12 cellular contexts compared by ENCODE assay signal in the genomic region with DNA sequence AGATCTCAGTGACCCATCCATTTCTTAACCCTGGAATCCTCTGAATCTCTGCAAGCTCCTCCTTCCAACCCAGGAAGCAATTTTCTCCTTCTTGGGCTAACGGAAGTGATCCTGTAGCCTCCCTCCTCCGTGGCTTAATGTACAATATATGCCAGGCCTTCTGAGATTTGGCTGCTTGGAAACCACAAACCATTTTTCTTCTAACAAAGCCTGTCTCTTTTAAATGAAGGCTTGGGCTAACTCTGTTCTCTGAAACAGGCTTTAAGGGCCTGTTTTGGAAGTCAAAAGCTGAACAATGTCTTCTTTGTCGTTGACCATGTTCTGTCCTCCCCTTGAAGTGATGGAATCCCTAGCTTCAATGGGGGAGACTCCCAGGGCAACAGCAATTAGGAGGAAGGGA. TPM values are rescaled to one million over a fixed set of nuclear protein-coding genes. Genes with fewer than 3 reads are reported as not detected.
DNase-seq lines count a peak whose midpoint lies in the region; ATAC-seq and TF ChIP-seq lines count a peak whose summit lies in the region.
"Had no signal": no experiment of that assay in that cellular context is flagged by ENCODE, and none has a peak within 500 bp of the region (broad histone marks: within the 10 kb centered on the region; RNA-seq: fewer than 3 reads in every experiment).

No MANE protein-coding gene starts in this region.

- DNase-seq in activated T-cell treated with anti-CD3 and anti-CD28 coated beads, Interleukin-2, amount 50 U/mL, for 72 hours = no peak
- no peak for DNase-seq in activated T-cell treated with anti-CD3 and anti-CD28 coated beads, Interleukin-2, amount 50 U/mL, for 1 hour
- no peak for DNase-seq in activated naive CD8-positive, alpha-beta T cell treated with anti-CD3 and anti-CD28 coated beads, Interleukin-2, amount 10 ng/mL, durations not matched to agents 7 days and 5 days
- DNase-seq in immature natural killer cell (no peak), psoas muscle (no peak), A673 (ENCODE audit: low spot score) (no peak)
- DNase-seq: NCI-H187 treated with DMSO at 0.1 percent for 48 hours, NCI-H748 treated with DMSO at 0.1 percent for 48 hours, testis had no signal

- TF ChIP-seq CTCF in psoas muscle (IDR thresholded peaks at IDR 0.05) (no peak), A673 (conservative IDR thresholded peaks at IDR 0.05; ENCODE audit: low read depth, low read length) (no peak)

- no peak for ATAC-seq in activated T-cell treated with anti-CD3 and anti-CD28 coated beads, Interleukin-2, amount 50 U/mL, for 72 hours (replicated peaks in 1 of 2)
- peak; percentile 21 for ATAC-seq in activated naive CD8-positive, alpha-beta T cell treated with anti-CD3 and anti-CD28 coated beads, Interleukin-2, amount 10 ng/mL, durations not matched to agents 7 days and 5 days (ENCODE audit: low read depth)
- ATAC-seq in HG03175 (IDR thresholded peaks at IDR 0.05; ENCODE audit: unreplicated experiment) (no peak), psoas muscle (no peak)
- ATAC-seq: left lobe of liver had no signal

- CTCF ChIA-PET in A673 (lab: Charles Lee) = no interaction called here

- H3K4me3 Mint-ChIP-seq in activated T-cell treated with anti-CD3 and anti-CD28 coated beads, Interleukin-2, amount 50 U/mL, for 72 hours = peak overlapping the region; percentile 72 to 85
- H3K4me3 Mint-ChIP-seq in activated naive CD8-positive, alpha-beta T cell treated with anti-CD3 and anti-CD28 coated beads, Interleukin-2, amount 10 ng/mL, durations not matched to agents 7 days and 5 days = peak overlapping the region; percentile 4
- H3K4me3 Mint-ChIP-seq in immature natural killer cell = peak overlapping the region; percentile 20 to 49 (median 34)

- intact Hi-C loops in psoas muscle (cut with DNase I) = no loop called here
- intact Hi-C loops in A673 (cut with micrococcal nuclease; ENCODE audit: unreplicated experiment) = no loop called here

- H3K9me3 ChIP-seq in stomach smooth muscle (ENCODE audit: control insufficient read depth in 2 of 2, low read length in 2 of 2) (no peaks in the 10 kb centered on the region), psoas muscle (no peaks in the 10 kb centered on the region), A673 (ENCODE audit: low read depth, low read length, poor library complexity, severe bottlenecking) (no peaks in the 10 kb centered on the region)
- H3K9me3 ChIP-seq: testis had no signal

- POLR2A ChIA-PET in activated naive CD8-positive, alpha-beta T cell treated with anti-CD3 and anti-CD28 coated beads, Interleukin-2, amount 10 ng/mL, durations not matched to agents 7 days and 5 days (lab: Charles Lee) = interaction anchor here (1.2 kb wide), 1 partner anchor 15 kb away, joined by 4 read pairs; no protein-coding TSS in a partner anchor
- POLR2A ChIA-PET in A673 (lab: Charles Lee; ENCODE audit: low non-redundant PET) = no interaction called here

- no peaks in the 10 kb centered on the region for H3K9me3 Mint-ChIP-seq in activated T-cell treated with anti-CD3 and anti-CD28 coated beads, Interleukin-2, amount 50 U/mL, for 72 hours
- peaks cover 2% of the 10 kb centered on the region for H3K9me3 Mint-ChIP-seq in activated naive CD8-positive, alpha-beta T cell treated with anti-CD3 and anti-CD28 coated beads, Interleukin-2, amount 10 ng/mL, durations not matched to agents 7 days and 5 days
- H3K9me3 Mint-ChIP-seq in immature natural killer cell = no peaks in the 10 kb centered on the region

- WGBS in psoas muscle, 3 donors = 46 to 57% (median 47%) methylated on average over 3 of the region's 3 CpGs

- no peaks in the 10 kb centered on the region for H3K27me3 ChIP-seq in stomach smooth muscle (ENCODE audit: control insufficient read depth in 1 of 2, insufficient read depth in 2 of 2, low read length in 2 of 2)
- no peaks in the 10 kb centered on the region for H3K27me3 ChIP-seq in psoas muscle (ENCODE audit: insufficient read depth in 3 of 3, low read length in 2 of 3)
- no peaks in the 10 kb centered on the region for H3K27me3 ChIP-seq in A673 (replicated peaks; ENCODE audit: insufficient read depth, low read depth, low read length, poor library complexity)
- H3K27me3 ChIP-seq: testis had no signal

- H3K9ac ChIP-seq in stomach smooth muscle (ENCODE audit: low read length in 2 of 2) = no peak overlapping the region

- H3K4me1 Mint-ChIP-seq in activated T-cell treated with anti-CD3 and anti-CD28 coated beads, Interleukin-2, amount 50 U/mL, for 72 hours (ENCODE audit: low read depth) = peaks cover 98% of the 10 kb centered on the region
- peaks cover 65% of the 10 kb centered on the region for H3K4me1 Mint-ChIP-seq in activated naive CD8-positive, alpha-beta T cell treated with anti-CD3 and anti-CD28 coated beads, Interleukin-2, amount 10 ng/mL, durations not matched to agents 7 days and 5 days
- H3K4me1 Mint-ChIP-seq in immature natural killer cell = peaks cover 0 to 95% of the 10 kb centered on the region in 2 donors

- peaks cover 5 to 15% of the 10 kb centered on the region in 2 donors for H3K36me3 Mint-ChIP-seq in activated T-cell treated with anti-CD3 and anti-CD28 coated beads, Interleukin-2, amount 50 U/mL, for 72 hours (ENCODE audit: insufficient read depth in 2 of 2)
- H3K36me3 Mint-ChIP-seq in activated naive CD8-positive, alpha-beta T cell treated with anti-CD3 and anti-CD28 coated beads, Interleukin-2, amount 10 ng/mL, durations not matched to agents 7 days and 5 days = peaks cover 32% of the 10 kb centered on the region
- H3K36me3 Mint-ChIP-seq in immature natural killer cell = peaks cover 0 to 3% (median 0%) of the 10 kb centered on the region in 3 donors

- no peaks in the 10 kb centered on the region for H3K27me3 Mint-ChIP-seq in activated T-cell treated with anti-CD3 and anti-CD28 coated beads, Interleukin-2, amount 50 U/mL, for 72 hours (ENCODE audit: low read depth)
- no peaks in the 10 kb centered on the region for H3K27me3 Mint-ChIP-seq in activated naive CD8-positive, alpha-beta T cell treated with anti-CD3 and anti-CD28 coated beads, Interleukin-2, amount 10 ng/mL, durations not matched to agents 7 days and 5 days
- H3K27me3 Mint-ChIP-seq in immature natural killer cell (ENCODE audit: low read depth in 3 of 3) = peaks cover 0 to 10% (median 8%) of the 10 kb centered on the region in 3 donors

- H3K4me3 ChIP-seq in stomach smooth muscle (ENCODE audit: low read length in 2 of 2) = no peak overlapping the region
- no peak overlapping the region for H3K4me3 ChIP-seq in psoas muscle
- H3K4me3 ChIP-seq in A673 (ENCODE audit: low read depth, low read length, poor library complexity, severe bottlenecking) = no peak overlapping the region
- H3K4me3 ChIP-seq: testis had no signal

- BruUV-seq in A673 (replicated peaks; lab: Mats Ljungman, UMichigan) = no TSS peak

- H3K36me3 ChIP-seq in stomach smooth muscle (ENCODE audit: control insufficient read depth in 2 of 2, insufficient read depth in 2 of 2, low read length in 2 of 2) = no peaks in the 10 kb centered on the region
- H3K36me3 ChIP-seq in psoas muscle (ENCODE audit: insufficient read depth in 1 of 2, low read depth in 1 of 2) = no peaks in the 10 kb centered on the region
- no peaks in the 10 kb centered on the region for H3K36me3 ChIP-seq in A673 (ENCODE audit: insufficient read depth, low read length, poor library complexity, severe bottlenecking)

- H3K27ac ChIP-seq in stomach smooth muscle (ENCODE audit: low read length) = peak overlapping the region; percentile 1
- H3K27ac ChIP-seq in psoas muscle = no peak overlapping the region
- H3K27ac ChIP-seq in A673 (ENCODE audit: low read depth, low read length, poor library complexity, severe bottlenecking) = no peak overlapping the region

- H3K27ac Mint-ChIP-seq in activated T-cell treated with anti-CD3 and anti-CD28 coated beads, Interleukin-2, amount 50 U/mL, for 72 hours = peak overlapping the region; percentile 92
- H3K27ac Mint-ChIP-seq in activated naive CD8-positive, alpha-beta T cell treated with anti-CD3 and anti-CD28 coated beads, Interleukin-2, amount 10 ng/mL, durations not matched to agents 7 days and 5 days = peak overlapping the region; percentile 64
- peak overlapping the region; percentile 60 to 84 (median 70) for H3K27ac Mint-ChIP-seq in immature natural killer cell

- H3K4me1 ChIP-seq in stomach smooth muscle (ENCODE audit: control insufficient read depth, insufficient read depth, low read length) = no peaks in the 10 kb centered on the region
- H3K4me1 ChIP-seq in psoas muscle = no peaks in the 10 kb centered on the region
- no peaks in the 10 kb centered on the region for H3K4me1 ChIP-seq in A673 (ENCODE audit: insufficient read depth, low read length, poor library complexity, severe bottlenecking)
- H3K4me1 ChIP-seq: testis had no signal

RNA-seq across cellular contexts. Expression of a gene that starts 14.9 kb away (rescaled TPM):
- 100 to 1,000 TPM; 504 to 505 TPM for total RNA-seq in activated T-cell treated with anti-CD3 and anti-CD28 coated beads, Interleukin-2, amount 50 U/mL, for 72 hours
- 100 to 1,000 TPM; 363 to 409 TPM for total RNA-seq in activated naive CD8-positive, alpha-beta T cell treated with anti-CD3 and anti-CD28 coated beads, Interleukin-2, amount 10 ng/mL, durations not matched to agents 7 days and 5 days
- 100 to 1,000 TPM; 358 to 488 (median 414) TPM for polyA plus RNA-seq in immature natural killer cell
- 10 to 100 TPM in 3 of 4 donors, 1 to 10 TPM in 1; 9.5 to 27.8 (median 15.0) TPM for total RNA-seq in psoas muscle
- 10 to 100 TPM in 1 of 3 donors, 1 to 10 TPM in 2; 7.1 to 12.3 (median 8.9) TPM for polyA plus RNA-seq in psoas muscle
- total RNA-seq in A673 (2021) = 34.3 and 46.7 TPM in 2 replicates

Comparison
In these comparisons a context has a peak if more than half of its experiments do, and no peak if none do; other contexts are left out.
1. H3K4me3 Mint-ChIP-seq: peak in every context shown above with its lines; median percentile 78 in activated T-cell treated with anti-CD3 and anti-CD28 coated beads, Interleukin-2, amount 50 U/mL, for 72 hours; 34 in immature natural killer cell; 4 in activated naive CD8-positive, alpha-beta T cell treated with anti-CD3 and anti-CD28 coated beads, Interleukin-2, amount 10 ng/mL, durations not matched to agents 7 days and 5 days.